Comparison of ENCODE assay signal across 11 cellular contexts in the genomic region with DNA sequence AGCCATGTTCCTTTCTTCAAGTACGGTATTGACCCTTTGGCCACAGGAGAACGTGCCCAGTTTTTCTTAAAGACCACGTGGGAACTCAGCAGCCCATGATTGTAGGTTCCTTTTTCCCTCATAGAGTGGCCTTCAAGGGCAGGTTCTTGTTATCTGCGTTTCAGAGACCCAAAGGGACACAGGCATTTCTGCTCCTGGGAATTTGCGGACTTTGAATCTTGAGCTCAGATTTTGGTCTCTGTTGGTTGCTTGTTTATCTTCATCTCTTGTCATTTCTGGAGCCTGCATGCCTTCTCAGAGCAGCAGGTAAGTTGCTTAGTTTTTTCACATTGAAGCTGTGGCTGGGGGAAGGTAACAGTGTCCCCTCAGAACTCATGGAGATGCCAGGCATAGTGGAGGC. TPM values are rescaled to one million over a fixed set of nuclear protein-coding genes. Genes with fewer than 3 reads are reported as not detected.
DNase-seq lines count a peak whose midpoint lies in the region; ATAC-seq, FAIRE-seq and TF ChIP-seq lines count a peak whose summit lies in the region.
"Had no signal": no experiment of that assay in that cellular context is flagged by ENCODE, and none has a peak within 500 bp of the region (broad histone marks: within the 10 kb centered on the region; RNA-seq: fewer than 3 reads in every experiment).

No MANE protein-coding gene starts in this region.

- in situ Hi-C loops in GM12878 (cut with MboI): no loop called here

- no peak for TF ChIP-seq CTCF in HFFc6 (IDR thresholded peaks at IDR 0.05)
- TF ChIP-seq CTCF in GM12878 (IDR thresholded peaks at IDR 0.05 in 2 of 3, conservative IDR thresholded peaks at IDR 0.05 in 1 of 3; ENCODE audit: control insufficient read depth in 2 of 3, extremely low read depth in 1 of 3, insufficient read depth in 1 of 3, low read depth in 3 of 3, low read length in 3 of 3): no peak
- no peak for TF ChIP-seq CTCF in nephron progenitor cell (IDR thresholded peaks at IDR 0.05)
- TF ChIP-seq CTCF in esophagus squamous epithelium (IDR thresholded peaks at IDR 0.05): no peak

- peak overlapping the region in 10 of 11 experiments; percentile 8 to 71 (median 44); a peak in 15 of 22 replicates for H3K27ac ChIP-seq in BLaER1 treated with 17β-estradiol and CSF1 and Interleukin-3, amounts not matched to agents 10 nM and 100 nM
- H3K27ac ChIP-seq in GM12878 (ENCODE audit: control insufficient read depth, insufficient read depth) (peak overlapping the region; percentile 1), esophagus squamous epithelium (peak overlapping the region in 2 of 4 donors; percentile 60 to 64)

- RAD21 ChIA-PET in GM12878 (lab: Charles Lee; ENCODE audit: unreplicated experiment): interaction anchor here (1.0 kb wide), 1 partner anchor 12 kb away, joined by 3 read pairs; the partner anchor contains the start of gene MARK2

- H3K27ac Mint-ChIP-seq in HFFc6: peak overlapping the region; percentile 9; the same call in 1 of the 2 replicates
- peak overlapping the region; percentile 55 for H3K27ac Mint-ChIP-seq in nephron progenitor cell

- no peaks in the 10 kb centered on the region for H3K9me3 Mint-ChIP-seq in HFFc6
- peaks cover 10% of the 10 kb centered on the region for H3K9me3 Mint-ChIP-seq in nephron progenitor cell

- POLR2A ChIA-PET in GM12878 (lab: Charles Lee): interaction anchor here (1.0 to 1.5 kb wide), 4 partner anchors 10 to 18 kb away, joined by 3 to 8 read pairs (median 4); partner anchors contain the start of gene MARK2

- H3K4me1 ChIP-seq in BLaER1 treated with 17β-estradiol and CSF1 and Interleukin-3, amounts not matched to agents 10 nM and 100 nM: peaks cover 26 to 95% (median 41%) of the 10 kb centered on the region in 10 experiments
- H3K4me1 ChIP-seq in GM12878 (ENCODE audit: control insufficient read depth, insufficient read depth, low read length) (peaks cover 16% of the 10 kb centered on the region), esophagus squamous epithelium (peaks cover 24 to 84% (median 28%) of the 10 kb centered on the region in 3 donors)

- no peaks in the 10 kb centered on the region for H3K9me3 ChIP-seq in BLaER1 treated with 17β-estradiol and CSF1 and Interleukin-3, amounts not matched to agents 10 nM and 100 nM (replicated peaks in 1 of 11)
- H3K9me3 ChIP-seq in GM12878 (replicated peaks; ENCODE audit: control insufficient read depth, insufficient read depth, low read length): no peaks in the 10 kb centered on the region
- H3K9me3 ChIP-seq in esophagus squamous epithelium: no peaks in the 10 kb centered on the region

- H3K4me3 ChIP-seq in BLaER1 treated with 17β-estradiol and CSF1 and Interleukin-3, amounts not matched to agents 10 nM and 100 nM: peak overlapping the region in 3 of 10 experiments; percentile 5 to 14 (median 6); a peak in 4 of 20 replicates
- H3K4me3 ChIP-seq in GM12878 (peak overlapping the region; percentile 53; the same call in 1 of the 2 replicates), esophagus squamous epithelium (no peak overlapping the region)
- H3K4me3 ChIP-seq: smooth muscle cell had no signal

- ATAC-seq in GM12878 (no peak; the same call in 2 of the 3 replicates), GM19395 (IDR thresholded peaks at IDR 0.05; ENCODE audit: unreplicated experiment) (no peak), GM21786 (IDR thresholded peaks at IDR 0.05; ENCODE audit: unreplicated experiment) (no peak)

- SMC1A ChIA-PET in GM12878 (lab: Charles Lee; ENCODE audit: uncharacterized antibody, unreplicated experiment): interaction anchor here (0.9 to 4.0 kb wide), 8 partner anchors 8 to 100 kb away, joined by 3 to 16 read pairs (median 4); partner anchors contain the start of gene MARK2

- TF ChIP-seq RAD21 in GM12878 (IDR thresholded peaks at IDR 0.05; ENCODE audit: insufficient read depth, low read depth, low read length): no peak

- H3K4me2 ChIP-seq in BLaER1 treated with 17β-estradiol and CSF1 and Interleukin-3, amounts not matched to agents 10 nM and 100 nM: peak overlapping the region; percentile 59 to 81 (median 73)
- peak overlapping the region; percentile 67 for H3K4me2 ChIP-seq in GM12878 (ENCODE audit: control insufficient read depth, insufficient read depth)
- H3K4me2 ChIP-seq: smooth muscle cell had no signal

- H3K79me2 ChIP-seq in GM12878 (ENCODE audit: control insufficient read depth, insufficient read depth, low read length): peaks cover 63% of the 10 kb centered on the region

- H3K4me1 Mint-ChIP-seq in HFFc6 (ENCODE audit: low read depth): peaks cover 25% of the 10 kb centered on the region
- H3K4me1 Mint-ChIP-seq in nephron progenitor cell: peaks cover 23% of the 10 kb centered on the region

- FAIRE-seq in GM12878 (lab: Jason Lieb, UNC): peak; percentile 52
- FAIRE-seq: H1 had no signal

- WGBS in GM12878 (ENCODE audit: insufficient coverage, insufficient replicate concordance, low lambda C conversion rate, missing lambda C conversion rate): 94% methylated on average over 5 of the region's 5 CpGs
- WGBS in esophagus squamous epithelium, 2 donors: 76 to 86% methylated on average over 4 to 5 of the region's 5 CpGs

- intact Hi-C loops in GM12878 (cut with micrococcal nuclease; ENCODE audit: unreplicated experiment): no loop called here
- intact Hi-C loops in esophagus squamous epithelium (cut with DNase I): no loop called here

- BruUV-seq in GM12878 (replicated peaks; lab: Mats Ljungman, UMichigan): no TSS peak

- peaks cover 22 to 74% (median 50%) of the 10 kb centered on the region in 11 experiments; a peak in 21 of 22 replicates for H3K36me3 ChIP-seq in BLaER1 treated with 17β-estradiol and CSF1 and Interleukin-3, amounts not matched to agents 10 nM and 100 nM
- peaks cover 2 to 7% of the 10 kb centered on the region in 2 experiments; a peak in 3 of 4 replicates for H3K36me3 ChIP-seq in GM12878 (ENCODE audit: control insufficient read depth in 2 of 2, insufficient read depth in 2 of 2, low read length in 1 of 2)
- H3K36me3 ChIP-seq in esophagus squamous epithelium: peaks cover 0 to 38% (median 0%) of the 10 kb centered on the region in 3 donors

- H3K4me3 Mint-ChIP-seq in HFFc6 (no peak overlapping the region), nephron progenitor cell (no peak overlapping the region)

- peak overlapping the region in 10 of 11 experiments; percentile 17 to 56 (median 44); a peak in 14 of 22 replicates for H3K9ac ChIP-seq in BLaER1 treated with 17β-estradiol and CSF1 and Interleukin-3, amounts not matched to agents 10 nM and 100 nM
- H3K9ac ChIP-seq in GM12878 (ENCODE audit: control insufficient read depth, insufficient read depth, low read length): no peak overlapping the region

- peaks cover 69 to 98% (median 89%) of the 10 kb centered on the region in 11 experiments for H4K20me1 ChIP-seq in BLaER1 treated with 17β-estradiol and CSF1 and Interleukin-3, amounts not matched to agents 10 nM and 100 nM
- H4K20me1 ChIP-seq in GM12878 (ENCODE audit: control insufficient read depth, insufficient read depth): no peaks in the 10 kb centered on the region; the same call in 1 of the 2 replicates

- 0 out of 2 replicates have a peak, but pooled peaks cover 2% of the 10 kb centered on the region for H3K27me3 Mint-ChIP-seq in HFFc6 (ENCODE audit: insufficient read depth)
- H3K27me3 Mint-ChIP-seq in nephron progenitor cell (ENCODE audit: low read depth, poor library complexity): peaks cover 9% of the 10 kb centered on the region

- H2AFZ ChIP-seq in GM12878 (ENCODE audit: control insufficient read depth, low read depth, low read length): no peak overlapping the region

- no peak for DNase-seq in HFFc6
- no peak for DNase-seq in GM12878 (ENCODE audit: low read depth, low spot score)
- DNase-seq in nephron progenitor cell: no peak
- no peak for DNase-seq in esophagus squamous epithelium (lab: John Stamatoyannopoulos, UW)
- no peak for DNase-seq in globus pallidus (ENCODE audit: low spot score)
- DNase-seq: caudate nucleus had no signal

- no peak for TF ChIP-seq EP300 in GM12878 (IDR thresholded peaks at IDR 0.05; ENCODE audit: borderline replicate concordance in 1 of 2, control insufficient read depth in 1 of 2, low read depth in 2 of 2, low read length in 2 of 2)

- CTCF ChIA-PET in GM12878 (lab: Yijun Ruan, JAX): interaction anchor here (0.8 to 1.0 kb wide), 2 partner anchors 8 to 12 kb away, joined by 3 read pairs; no protein-coding TSS in a partner anchor

- TF ChIP-seq POLR2A in GM12878 (IDR thresholded peaks at IDR 0.05; ENCODE audit: low read depth, low read length) (no peak), esophagus squamous epithelium (IDR thresholded peaks at IDR 0.05) (no peak)

- peaks cover 24% of the 10 kb centered on the region for H3K36me3 Mint-ChIP-seq in HFFc6 (ENCODE audit: low read depth)
- H3K36me3 Mint-ChIP-seq in nephron progenitor cell (ENCODE audit: low read depth): peaks cover 52% of the 10 kb centered on the region

- no peaks in the 10 kb centered on the region for H3K27me3 ChIP-seq in BLaER1 treated with 17β-estradiol and CSF1 and Interleukin-3, amounts not matched to agents 10 nM and 100 nM
- H3K27me3 ChIP-seq in GM12878 (replicated peaks in 1 of 2; ENCODE audit: control insufficient read depth in 2 of 2, insufficient read depth in 2 of 2, low read length in 1 of 2) (no peaks in the 10 kb centered on the region), esophagus squamous epithelium (no peaks in the 10 kb centered on the region)

RNA-seq across cellular contexts. Expression of gene MARK2, which starts 12.0 kb away (rescaled TPM):
- total RNA-seq in HFFc6 (2021; fragmentation: NEBNext Ultra II Directional; extraction: Animal tissue kit (Norgen Biotek cat#: 25700)): 10 to 100 TPM; 26.4 to 29.9 (median 27.9) TPM
- total RNA-seq in GM12878 (2013; cell fraction: nucleolus; rRNA removed): 23.7 and 26.6 TPM in 2 replicates
- total RNA-seq in GM12878 (2014; rRNA removed) (10.7 and 14.8 TPM in 2 replicates), GM12878 (2014; rRNA removed; fragmentation: Illumina TruSeq; extraction: Trizol) (9.3 and 9.7 TPM in 2 replicates), GM12878 (2021) (29.5 and 30.0 TPM in 2 replicates), esophagus squamous epithelium (10 to 100 TPM; 47.0 to 91.0 (median 62.2) TPM)
- polyA plus RNA-seq in GM12878 (2011; ENCODE audit: low read depth): 7.8 TPM
- polyA plus RNA-seq in GM12878 (2011; rRNA removed) (11.3 and 14.5 TPM in 2 replicates), GM12878 (2014; fragmentation: Illumina TruSeq; extraction: Trizol) (13.6 and 16.1 TPM in 2 replicates), GM12878 (2014; fragmentation: Nextera tagmentation; extraction: Ambion mirVana) (under 1 TPM; 0.19 to 0.40 TPM), GM12878 (2014; rRNA removed) (20.2 and 22.2 TPM in 2 replicates), GM12878 (2016; fragmentation: Nextera tagmentation; extraction: Ambion mirVana) (10 to 100 TPM in 1 of 2 experiments, 1 to 10 TPM in 1; 4.1 to 11.9 TPM)
- polyA plus RNA-seq in GM12878 (2011; cell fraction: cytosol; rRNA removed): 13.9 and 15.3 TPM in 2 replicates
- 21.1 and 29.6 TPM in 2 replicates for polyA plus RNA-seq in GM12878 (2011; cell fraction: nucleus; rRNA removed)
- 12.7 and 13.2 TPM in 2 replicates for polyA plus RNA-seq in GM12878 (2012)
- polyA minus RNA-seq in GM12878 (2011; rRNA and poly(A)+ RNA removed): 20.0 and 24.5 TPM in 2 replicates
- 14.2 and 16.5 TPM in 2 replicates for polyA minus RNA-seq in GM12878 (2011; cell fraction: cytosol; rRNA and poly(A)+ RNA removed)
- 8.9 and 19.0 TPM in 2 replicates for polyA minus RNA-seq in GM12878 (2011; cell fraction: nucleus; rRNA and poly(A)+ RNA removed)

RNA-seq across cellular contexts. Expression of gene SPINDOC, which starts 37.7 kb away (rescaled TPM):
- 10 to 100 TPM; 24.7 to 31.7 (median 29.5) TPM for total RNA-seq in HFFc6 (2021; fragmentation: NEBNext Ultra II Directional; extraction: Animal tissue kit (Norgen Biotek cat#: 25700))
- total RNA-seq in GM12878 (2013; cell fraction: nucleolus; rRNA removed): 23.3 and 29.2 TPM in 2 replicates
- total RNA-seq in GM12878 (2014; rRNA removed) (27.5 and 32.6 TPM in 2 replicates), GM12878 (2014; rRNA removed; fragmentation: Illumina TruSeq; extraction: Trizol) (17.9 and 22.5 TPM in 2 replicates), GM12878 (2021) (31.5 and 36.3 TPM in 2 replicates), esophagus squamous epithelium (1 to 10 TPM; 3.4 to 8.8 (median 6.1) TPM)
- 5.0 TPM for polyA plus RNA-seq in GM12878 (2011; ENCODE audit: low read depth)
- polyA plus RNA-seq in GM12878 (2011; rRNA removed) (11.9 and 19.0 TPM in 2 replicates), GM12878 (2014; fragmentation: Illumina TruSeq; extraction: Trizol) (6.3 and 14.7 TPM in 2 replicates), GM12878 (2014; fragmentation: Nextera tagmentation; extraction: Ambion mirVana) (1 to 10 TPM; 1.1 to 1.2 TPM), GM12878 (2014; rRNA removed) (38.2 and 41.4 TPM in 2 replicates), GM12878 (2016; fragmentation: Nextera tagmentation; extraction: Ambion mirVana) (1 to 10 TPM in 1 of 2 experiments, under 1 TPM in 1; 0.88 to 1.2 TPM)
- 25.5 and 40.3 TPM in 2 replicates for polyA plus RNA-seq in GM12878 (2011; cell fraction: cytosol; rRNA removed)
- polyA plus RNA-seq in GM12878 (2011; cell fraction: nucleus; rRNA removed): 28.1 and 40.9 TPM in 2 replicates
- polyA plus RNA-seq in GM12878 (2012): 16.2 and 23.1 TPM in 2 replicates
- polyA minus RNA-seq in GM12878 (2011; rRNA and poly(A)+ RNA removed): 8.3 and 14.2 TPM in 2 replicates
- 8.4 and 9.9 TPM in 2 replicates for polyA minus RNA-seq in GM12878 (2011; cell fraction: cytosol; rRNA and poly(A)+ RNA removed)
- 9.6 and 12.7 TPM in 2 replicates for polyA minus RNA-seq in GM12878 (2011; cell fraction: nucleus; rRNA and poly(A)+ RNA removed)
